ENCODE assay signal across 17 cellular contexts in genomic region chr12:19410639-19411184, GRCh38. TPM values are rescaled to one million over a fixed set of nuclear protein-coding genes. Genes with fewer than 3 reads are reported as not detected.
DNase-seq lines count a peak whose midpoint lies in the region; ATAC-seq and TF ChIP-seq lines count a peak whose summit lies in the region.
"Had no signal": no experiment of that assay in that cellular context is flagged by ENCODE, and none has a peak within 500 bp of the region (broad histone marks: within the 10 kb centered on the region; RNA-seq: fewer than 3 reads in every experiment).

No MANE protein-coding gene starts in this region.

- WGBS in neuronal stem cell (ENCODE audit: extremely low coverage in 2 of 2, insufficient read length in 2 of 2, insufficient replicate concordance in 1 of 2), 2 donors, result no CpG with 5 or more reads among the region's 7 CpGs

- no peak overlapping the region for H4K91ac ChIP-seq in neuronal stem cell (ENCODE audit: low read depth, low read length, poor library complexity)

- H3K4ac ChIP-seq in neuronal stem cell (ENCODE audit: low read length), result no peak overlapping the region

- H3K36me3 ChIP-seq in BE2C, result no peaks in the 10 kb centered on the region
- H3K36me3 ChIP-seq in HEK293 (ENCODE audit: control insufficient read depth in 2 of 2, insufficient read depth in 1 of 2, low read length in 2 of 2), result no peaks in the 10 kb centered on the region
- H3K36me3 ChIP-seq in neuronal stem cell (replicated peaks in 1 of 2; ENCODE audit: control insufficient read depth in 2 of 2, insufficient read depth in 2 of 2, low read length in 2 of 2), result no peaks in the 10 kb centered on the region
- H3K36me3 ChIP-seq in effector memory CD4-positive, alpha-beta T cell (ENCODE audit: control insufficient read depth, insufficient read depth, low read length), result no peaks in the 10 kb centered on the region
- H3K36me3 ChIP-seq: suprapubic skin had no signal

- no peaks in the 10 kb centered on the region for H3K27me3 ChIP-seq in BE2C
- no peaks in the 10 kb centered on the region for H3K27me3 ChIP-seq in neuronal stem cell (ENCODE audit: control insufficient read depth in 3 of 3, insufficient read depth in 3 of 3, low read depth in 1 of 3, low read length in 3 of 3)
- no peaks in the 10 kb centered on the region for H3K27me3 ChIP-seq in effector memory CD4-positive, alpha-beta T cell (replicated peaks; ENCODE audit: control insufficient read depth, insufficient read depth, low read length, poor library complexity, severe bottlenecking)
- H3K27me3 ChIP-seq: suprapubic skin had no signal

- H2AFZ ChIP-seq in neuronal stem cell (ENCODE audit: low read length), result peak overlapping the region; percentile 48

- TF ChIP-seq CTCF in BE2C (IDR thresholded peaks at IDR 0.05; ENCODE audit: low read depth, low read length) (no peak), HEK293 (tag by site-specific recombination; IDR thresholded peaks at IDR 0.05) (no peak), endothelial cell (IDR thresholded peaks at IDR 0.05; ENCODE audit: unreplicated experiment) (no peak)

- POLR2A ChIA-PET in HEK293 (lab: Yijun Ruan, JAX), result no interaction called here

- no peak overlapping the region for H2BK12ac ChIP-seq in neuronal stem cell (ENCODE audit: low read length)

- no peak overlapping the region for H2BK15ac ChIP-seq in neuronal stem cell (ENCODE audit: low read length)

- H2AK5ac ChIP-seq in neuronal stem cell (ENCODE audit: low read depth, low read length), result no peak overlapping the region

- H2BK120ac ChIP-seq in neuronal stem cell (ENCODE audit: low read depth, low read length), result no peak overlapping the region

- H3K9ac ChIP-seq in neuronal stem cell (ENCODE audit: low read depth, low read length, poor library complexity), result no peak overlapping the region

- DNase-seq in BE2C (no peak), endothelial cell (ENCODE audit: low spot score) (no peak), neuronal stem cell (ENCODE audit: low spot score) (no peak), GM19240 (ENCODE audit: insufficient read length, low spot score) (no peak)
- DNase-seq in effector memory CD4-positive, alpha-beta T cell, result no peak
- DNase-seq: activated CD4-positive, alpha-beta T cell treated with anti-CD3 and anti-CD28 coated beads, Interleukin-2, amount 10 ng/mL, durations not matched to agents 7 days and 5 days; activated CD8-positive, alpha-beta memory T cell treated with anti-CD3 and anti-CD28 coated beads, Interleukin-2, amount 50 U/mL, for 4 hours; activated effector memory CD4-positive, alpha-beta T cell treated with anti-CD3 and anti-CD28 coated beads, Interleukin-2, amount 50 U/mL, for 16 hours; caudate nucleus; kidney; natural killer cell; NCI-H2081 treated with DMSO at 0.1 percent for 48 hours; RPMI8226; SW 1271 had no signal

- H4K8ac ChIP-seq in neuronal stem cell (ENCODE audit: low read depth, low read length), result no peak overlapping the region

- H2BK5ac ChIP-seq in neuronal stem cell (ENCODE audit: low read length), result no peak overlapping the region

- no peaks in the 10 kb centered on the region for H3K79me1 ChIP-seq in neuronal stem cell (ENCODE audit: low read depth, low read length)

- peaks cover 23% of the 10 kb centered on the region for H3K4me1 Mint-ChIP-seq in endothelial cell (ENCODE audit: unreplicated experiment)
- H3K4me1 Mint-ChIP-seq: activated CD4-positive, alpha-beta T cell treated with anti-CD3 and anti-CD28 coated beads, Interleukin-2, amount 10 ng/mL, durations not matched to agents 7 days and 5 days; natural killer cell had no signal

- no peaks in the 10 kb centered on the region for H3K9me3 ChIP-seq in BE2C
- H3K9me3 ChIP-seq in HEK293 (ENCODE audit: control insufficient read depth, insufficient read depth, low read depth, low read length), result no peaks in the 10 kb centered on the region
- H3K9me3 ChIP-seq in neuronal stem cell (replicated peaks in 1 of 2; ENCODE audit: control insufficient read depth in 2 of 2, insufficient read depth in 1 of 2, low read depth in 1 of 2, low read length in 2 of 2), result no peaks in the 10 kb centered on the region
- no peaks in the 10 kb centered on the region for H3K9me3 ChIP-seq in effector memory CD4-positive, alpha-beta T cell (ENCODE audit: control insufficient read depth, low read length)
- H3K9me3 ChIP-seq: suprapubic skin had no signal

- no peak for ATAC-seq in HG02588 (IDR thresholded peaks at IDR 0.05; ENCODE audit: unreplicated experiment)
- ATAC-seq: natural killer cell had no signal

- peak overlapping the region; percentile 55 for H3K27ac Mint-ChIP-seq in endothelial cell (ENCODE audit: unreplicated experiment)
- H3K27ac Mint-ChIP-seq: activated CD4-positive, alpha-beta T cell treated with anti-CD3 and anti-CD28 coated beads, Interleukin-2, amount 10 ng/mL, durations not matched to agents 7 days and 5 days; natural killer cell had no signal

- CTCF ChIA-PET in HEK293 (lab: Yijun Ruan, JAX), result interaction anchor here (0.6 kb wide), 3 partner anchors 122 to 1192 kb away, joined by 3 to 4 read pairs (median 3); no protein-coding TSS in a partner anchor

- peaks cover 1% of the 10 kb centered on the region for H3K27me3 Mint-ChIP-seq in endothelial cell (ENCODE audit: unreplicated experiment)

- peak overlapping the region; percentile 23 for H3K4me3 ChIP-seq in BE2C (ENCODE audit: low read depth, low read length)
- no peak overlapping the region for H3K4me3 ChIP-seq in HEK293 (ENCODE audit: low read depth, low read length)
- no peak overlapping the region for H3K4me3 ChIP-seq in neuronal stem cell (ENCODE audit: low read length in 2 of 2)
- no peak overlapping the region for H3K4me3 ChIP-seq in effector memory CD4-positive, alpha-beta T cell (ENCODE audit: insufficient read depth, low read depth, low read length, poor library complexity, severe bottlenecking)
- H3K4me3 ChIP-seq: suprapubic skin had no signal

- no peaks in the 10 kb centered on the region for H3K9me3 Mint-ChIP-seq in endothelial cell (ENCODE audit: unreplicated experiment)
- H3K9me3 Mint-ChIP-seq: natural killer cell had no signal

- no peak overlapping the region for H3K14ac ChIP-seq in neuronal stem cell (ENCODE audit: low read length)

- no peak overlapping the region for H3K4me3 Mint-ChIP-seq in endothelial cell (ENCODE audit: unreplicated experiment)
- H3K4me3 Mint-ChIP-seq: activated CD4-positive, alpha-beta T cell treated with anti-CD3 and anti-CD28 coated beads, Interleukin-2, amount 10 ng/mL, durations not matched to agents 7 days and 5 days; natural killer cell had no signal

- H3K36me3 Mint-ChIP-seq in endothelial cell (ENCODE audit: low read depth, unreplicated experiment), result no peaks in the 10 kb centered on the region
- H3K36me3 Mint-ChIP-seq: natural killer cell had no signal

- no peak overlapping the region for H3K27ac ChIP-seq in HEK293 (ENCODE audit: extremely low read depth, low read depth, low read length)
- no peak overlapping the region for H3K27ac ChIP-seq in neuronal stem cell (replicated peaks; ENCODE audit: low read length)
- no peak overlapping the region for H3K27ac ChIP-seq in effector memory CD4-positive, alpha-beta T cell (ENCODE audit: insufficient read depth, low read length, poor library complexity, severe bottlenecking)
- H3K27ac ChIP-seq: suprapubic skin had no signal

- no peak overlapping the region for H3K18ac ChIP-seq in neuronal stem cell (ENCODE audit: low read length)

- H3K4me1 ChIP-seq in BE2C, result peaks cover 23% of the 10 kb centered on the region
- no peaks in the 10 kb centered on the region for H3K4me1 ChIP-seq in HEK293 (ENCODE audit: control insufficient read depth, insufficient read depth, low read length)
- H3K4me1 ChIP-seq in neuronal stem cell (ENCODE audit: control insufficient read depth in 2 of 2, insufficient read depth in 1 of 2, low read depth in 1 of 2, low read length in 2 of 2), result no peaks in the 10 kb centered on the region
- no peaks in the 10 kb centered on the region for H3K4me1 ChIP-seq in effector memory CD4-positive, alpha-beta T cell (ENCODE audit: control insufficient read depth, insufficient read depth, low read length, poor library complexity, severe bottlenecking)

- H3K4me2 ChIP-seq in neuronal stem cell (ENCODE audit: insufficient read depth, low read length, poor library complexity, severe bottlenecking), result no peak overlapping the region

- no peak overlapping the region for H3K23ac ChIP-seq in neuronal stem cell (ENCODE audit: low read depth, low read length, poor library complexity)

TF ChIP-seq in HEK293, 187 proteins besides CTCF, POLR2A, EP300 and RAD21:
- TF ChIP-seq ZNF560 (tag by site-specific recombination; IDR thresholded peaks at IDR 0.05; ENCODE audit: borderline replicate concordance), result no peak
- no peak for TF ChIP-seq ZNF501 (tag by site-specific recombination; IDR thresholded peaks at IDR 0.05)
- no peak for TF ChIP-seq ZNF133 (tag by site-specific recombination; IDR thresholded peaks at IDR 0.05)
- TF ChIP-seq TRIM28 (IDR thresholded peaks at IDR 0.05; ENCODE audit: borderline replicate concordance, low read length), result peak; percentile 88
- no peak for TF ChIP-seq BCL11B (tag by site-specific recombination; IDR thresholded peaks at IDR 0.05; ENCODE audit: low read depth)
- TF ChIP-seq ZNF677 (tag by site-specific recombination; IDR thresholded peaks at IDR 0.05), result no peak

RNA-seq across cellular contexts. Expression of gene AEBP2, which starts 28.6 kb away (rescaled TPM):
- 20.5 TPM for polyA plus RNA-seq in BE2C (2012; ENCODE audit: insufficient read depth, insufficient read length, low read depth)
- 37.6 TPM for total RNA-seq in endothelial cell (ENCODE audit: unreplicated experiment)
- polyA plus RNA-seq in neuronal stem cell (2013, experiment 1 of 2), result 39.0 TPM
- 36.3 TPM for polyA plus RNA-seq in neuronal stem cell (2013, experiment 2 of 2)
